Comparison of ENCODE assay signal across 11 cellular contexts in the genomic region with DNA sequence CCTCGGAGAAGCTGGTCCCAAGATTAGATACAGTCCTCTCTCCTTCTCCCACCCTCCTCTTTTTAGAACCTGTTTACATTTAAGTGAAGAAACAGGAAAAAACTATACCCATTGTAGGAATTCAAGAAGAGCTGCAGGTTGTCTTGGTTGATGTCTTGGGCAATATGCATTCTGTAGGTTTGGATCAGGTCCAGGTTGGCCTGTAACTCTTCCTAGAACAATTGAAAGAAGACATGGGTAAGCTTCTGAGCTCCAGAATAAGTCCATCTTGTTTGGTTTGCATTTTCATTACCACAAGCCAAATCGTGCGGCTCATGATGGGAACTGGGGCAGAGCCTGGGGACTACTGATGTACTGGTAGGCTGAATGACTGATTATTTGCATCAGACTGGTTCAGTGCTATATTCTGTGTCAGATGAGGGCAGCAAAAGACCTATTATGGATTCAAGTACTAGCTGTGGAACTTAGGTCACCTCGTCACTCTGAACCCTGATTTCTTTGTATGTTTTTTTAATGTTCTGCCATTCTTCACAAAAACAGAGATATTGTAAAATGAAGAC. TPM values are rescaled to one million over a fixed set of nuclear protein-coding genes. Genes with fewer than 3 reads are reported as not detected.
A peak's percentile ranks its signal among the peaks of the same experiment; 100 is the strongest.
DNase-seq lines count a peak whose midpoint lies in the region; ATAC-seq and TF ChIP-seq lines count a peak whose summit lies in the region.
"Had no signal": no experiment of that assay in that cellular context is flagged by ENCODE, and none has a peak within 500 bp of the region (broad histone marks: within the 10 kb centered on the region; RNA-seq: fewer than 3 reads in every experiment).

No MANE protein-coding gene starts in this region.

- no peaks in the 10 kb centered on the region for H3K9me3 ChIP-seq in OCI-LY3 (ENCODE audit: insufficient read depth, low read length)
- H3K9me3 ChIP-seq: prostate gland had no signal

- no peaks in the 10 kb centered on the region for H4K20me1 ChIP-seq in OCI-LY3 (ENCODE audit: insufficient read depth, low read length)

- H3K36me3 ChIP-seq in OCI-LY3 (replicated peaks; ENCODE audit: low read depth, low read length), result no peaks in the 10 kb centered on the region
- H3K36me3 ChIP-seq: prostate gland had no signal

- no peak overlapping the region for H3K4me2 ChIP-seq in OCI-LY3 (ENCODE audit: low read length)

- no peaks in the 10 kb centered on the region for H3K9me3 Mint-ChIP-seq in activated CD8-positive, alpha-beta memory T cell treated with anti-CD3 and anti-CD28 coated beads, Interleukin-2, amount 10 ng/mL, durations not matched to agents 7 days and 5 days (ENCODE audit: low read depth)
- no peaks in the 10 kb centered on the region for H3K9me3 Mint-ChIP-seq in endothelial cell (ENCODE audit: unreplicated experiment)
- H3K9me3 Mint-ChIP-seq: brain, WTC11 had no signal

- no peak overlapping the region for H3K27ac ChIP-seq in OCI-LY3 (ENCODE audit: low read length)
- H3K27ac ChIP-seq: prostate gland had no signal

- no peak overlapping the region for H3K4me3 ChIP-seq in OCI-LY3 (ENCODE audit: low read length)
- no peak overlapping the region for H3K4me3 ChIP-seq in epithelial cell of proximal tubule (ENCODE audit: low read depth, low read length)
- H3K4me3 ChIP-seq: prostate gland had no signal

- H3K4me1 Mint-ChIP-seq in activated CD8-positive, alpha-beta memory T cell treated with anti-CD3 and anti-CD28 coated beads, Interleukin-2, amount 10 ng/mL, durations not matched to agents 7 days and 5 days, result no peaks in the 10 kb centered on the region
- H3K4me1 Mint-ChIP-seq in endothelial cell (ENCODE audit: unreplicated experiment), result no peaks in the 10 kb centered on the region
- H3K4me1 Mint-ChIP-seq: brain, WTC11 had no signal

- TF ChIP-seq CTCF in OCI-LY3 (IDR thresholded peaks at IDR 0.05; ENCODE audit: low read depth, low read length) (peak; percentile 36), epithelial cell of proximal tubule (conservative IDR thresholded peaks at IDR 0.05; ENCODE audit: low read depth, low read length) (peak; percentile 3), endothelial cell (IDR thresholded peaks at IDR 0.05; ENCODE audit: unreplicated experiment) (no peak)

- no peaks in the 10 kb centered on the region for H3K27me3 Mint-ChIP-seq in activated CD8-positive, alpha-beta memory T cell treated with anti-CD3 and anti-CD28 coated beads, Interleukin-2, amount 10 ng/mL, durations not matched to agents 7 days and 5 days
- H3K27me3 Mint-ChIP-seq in endothelial cell (ENCODE audit: unreplicated experiment), result no peaks in the 10 kb centered on the region

- peak; percentile 51 for ATAC-seq in activated CD8-positive, alpha-beta memory T cell treated with anti-CD3 and anti-CD28 coated beads, Interleukin-2, amount 10 ng/mL, durations not matched to agents 7 days and 5 days
- ATAC-seq: WTC11 had no signal

- no peaks in the 10 kb centered on the region for H3K79me2 ChIP-seq in OCI-LY3 (ENCODE audit: low read length)

- no peak overlapping the region for H3K27ac Mint-ChIP-seq in activated CD8-positive, alpha-beta memory T cell treated with anti-CD3 and anti-CD28 coated beads, Interleukin-2, amount 10 ng/mL, durations not matched to agents 7 days and 5 days
- H3K27ac Mint-ChIP-seq in endothelial cell (ENCODE audit: unreplicated experiment), result no peak overlapping the region
- H3K27ac Mint-ChIP-seq: brain, WTC11 had no signal

- H2AFZ ChIP-seq in OCI-LY3 (ENCODE audit: low read depth, low read length), result no peak overlapping the region

- DNase-seq in activated CD8-positive, alpha-beta memory T cell treated with anti-CD3 and anti-CD28 coated beads, Interleukin-2, amount 10 ng/mL, durations not matched to agents 7 days and 5 days, result no peak
- no peak for DNase-seq in activated CD8-positive, alpha-beta memory T cell treated with anti-CD3 and anti-CD28 coated beads, Interleukin-2, amount 50 U/mL, for 48 hours
- DNase-seq in epithelial cell of proximal tubule (ENCODE audit: low read depth) (no peak), stromal cell of bone marrow (ENCODE audit: low read depth) (peak; percentile 21), islet precursor cell (no peak), SK-N-DZ (ENCODE audit: low spot score) (no peak), endothelial cell (ENCODE audit: low spot score) (no peak)

- peaks cover 9% of the 10 kb centered on the region for H3K36me3 Mint-ChIP-seq in activated CD8-positive, alpha-beta memory T cell treated with anti-CD3 and anti-CD28 coated beads, Interleukin-2, amount 10 ng/mL, durations not matched to agents 7 days and 5 days
- H3K36me3 Mint-ChIP-seq in endothelial cell (ENCODE audit: low read depth, unreplicated experiment), result no peaks in the 10 kb centered on the region

- H3K4me1 ChIP-seq in OCI-LY3 (ENCODE audit: low read length), result no peaks in the 10 kb centered on the region
- H3K4me1 ChIP-seq: prostate gland had no signal

- no peak overlapping the region for H3K4me3 Mint-ChIP-seq in activated CD8-positive, alpha-beta memory T cell treated with anti-CD3 and anti-CD28 coated beads, Interleukin-2, amount 10 ng/mL, durations not matched to agents 7 days and 5 days
- H3K4me3 Mint-ChIP-seq in endothelial cell (ENCODE audit: unreplicated experiment), result no peak overlapping the region
- H3K4me3 Mint-ChIP-seq: brain, WTC11 had no signal

- H3K9ac ChIP-seq in OCI-LY3 (ENCODE audit: low read length), result no peak overlapping the region

- CTCF ChIA-PET in activated CD8-positive, alpha-beta memory T cell treated with anti-CD3 and anti-CD28 coated beads, Interleukin-2, amount 10 ng/mL, durations not matched to agents 7 days and 5 days (lab: Charles Lee), result interaction anchor here (0.9 to 3.3 kb wide), 10 partner anchors 9 to 221 kb away, joined by 3 to 17 read pairs (median 5); partner anchors contain the start of genes DSN1 and SLA2

- no peaks in the 10 kb centered on the region for H3K27me3 ChIP-seq in OCI-LY3 (ENCODE audit: low read depth, low read length)

RNA-seq across cellular contexts. Expression of gene SLA2, which starts 20.3 kb away (rescaled TPM):
- total RNA-seq in activated CD8-positive, alpha-beta memory T cell treated with anti-CD3 and anti-CD28 coated beads, Interleukin-2, amount 10 ng/mL, durations not matched to agents 7 days and 5 days, result 100 to 1,000 TPM; 109 to 140 TPM
- total RNA-seq in epithelial cell of proximal tubule, result not detected in 2 replicates
- polyA plus RNA-seq in SK-N-DZ (2014; cell fraction: cytosol; rRNA removed), result 0.66 and 0.96 TPM in 2 replicates
- polyA plus RNA-seq in SK-N-DZ (2014; cell fraction: nucleus; rRNA removed), result 0.11 and 0.74 TPM in 2 replicates
- not detected for total RNA-seq in endothelial cell (ENCODE audit: unreplicated experiment)

Comparison
In these comparisons a context has a peak if more than half of its experiments do, and no peak if none do; other contexts are left out.
1. RNA of gene SLA2, which starts 20.3 kb away (total RNA-seq): 109 to 140 TPM in activated CD8-positive, alpha-beta memory T cell treated with anti-CD3 and anti-CD28 coated beads, Interleukin-2, amount 10 ng/mL, durations not matched to agents 7 days and 5 days; not detected in endothelial cell (single experiment) and not detected in epithelial cell of proximal tubule; every median in the first group is over 100 times any median in the second.